Comparison of ENCODE assay signal across 15 cellular contexts in genomic region chr16:68134644-68135043, GRCh38.
"Had no signal": no experiment of that assay in that cellular context is flagged by ENCODE, and none has a peak within 500 bp of the region (broad histone marks: within the 10 kb centered on the region; RNA-seq: fewer than 3 reads in every experiment).

No MANE protein-coding gene starts in this region.

- DNase-seq: activated gamma-delta T cell; esophagus squamous epithelium; foreskin fibroblast; left lung; nucleus accumbens; sigmoid colon; stimulated activated CD4-positive, alpha-beta T cell treated with anti-CD3 and anti-CD28 coated beads, Interleukin-12 subunit alpha, Interleukin-12 subunit beta, amount 100 ng/mL, for 4 hours; stomach had no signal

- H3K9me3 ChIP-seq: ascending aorta, esophagus squamous epithelium, left lung, prostate gland, sigmoid colon, stomach, thoracic aorta had no signal

- H3K4me1 ChIP-seq: ascending aorta, esophagus squamous epithelium, prostate gland had no signal

- FAIRE-seq: bronchial epithelial cell, colon, islet of Langerhans had no signal

- H3K36me3 ChIP-seq: ascending aorta, prostate gland, thoracic aorta had no signal

- ATAC-seq: left lung had no signal

- H3K27ac ChIP-seq: ascending aorta, esophagus squamous epithelium, left lung, prostate gland, sigmoid colon, stomach, thoracic aorta, VCaP had no signal

- H3K27me3 ChIP-seq: ascending aorta, esophagus squamous epithelium, left lung, sigmoid colon, stomach had no signal

- H3K4me3 ChIP-seq: ascending aorta, esophagus squamous epithelium, left lung, prostate gland, sigmoid colon, stomach, thoracic aorta had no signal
